Comparison of ENCODE assay signal across 17 cellular contexts in genomic region chr5:78959767-78960166, GRCh38.
"Had no signal": no experiment of that assay in that cellular context is flagged by ENCODE, and none has a peak within 500 bp of the region (broad histone marks: within the 10 kb centered on the region; RNA-seq: fewer than 3 reads in every experiment).

No MANE protein-coding gene starts in this region.

- H3K4me1 Mint-ChIP-seq: immature natural killer cell; stimulated activated effector memory CD8-positive, alpha-beta T cell treated with anti-CD3 and anti-CD28 coated beads, Interleukin-12 subunit alpha, Interleukin-12 subunit beta, amount 100 ng/mL, for 72 hours had no signal

- H3K9me3 Mint-ChIP-seq: dendritic cell treated with granulocyte-macrophage colony-stimulating factor and Interleukin-4, amounts not matched to agents 40 ng/mL and 50 ng/mL, for 4 days; effector memory CD8-positive, alpha-beta T cell; immature natural killer cell; naive thymus-derived CD8-positive, alpha-beta T cell; stimulated activated effector memory CD8-positive, alpha-beta T cell treated with anti-CD3 and anti-CD28 coated beads, Interleukin-12 subunit alpha, Interleukin-12 subunit beta, amount 100 ng/mL, for 72 hours had no signal

- H3K4me3 Mint-ChIP-seq: dendritic cell treated with granulocyte-macrophage colony-stimulating factor and Interleukin-4, amounts not matched to agents 40 ng/mL and 50 ng/mL, for 4 days; effector memory CD8-positive, alpha-beta T cell; immature natural killer cell; naive thymus-derived CD8-positive, alpha-beta T cell; stimulated activated effector memory CD8-positive, alpha-beta T cell treated with anti-CD3 and anti-CD28 coated beads, Interleukin-12 subunit alpha, Interleukin-12 subunit beta, amount 100 ng/mL, for 72 hours had no signal

- H3K27me3 Mint-ChIP-seq: dendritic cell treated with granulocyte-macrophage colony-stimulating factor and Interleukin-4, amounts not matched to agents 40 ng/mL and 50 ng/mL, for 4 days; effector memory CD8-positive, alpha-beta T cell; naive thymus-derived CD8-positive, alpha-beta T cell; progenitor cell of endocrine pancreas had no signal

- H3K27ac Mint-ChIP-seq: immature natural killer cell; naive thymus-derived CD8-positive, alpha-beta T cell; stimulated activated effector memory CD8-positive, alpha-beta T cell treated with anti-CD3 and anti-CD28 coated beads, Interleukin-12 subunit alpha, Interleukin-12 subunit beta, amount 100 ng/mL, for 72 hours had no signal

- DNase-seq: effector memory CD8-positive, alpha-beta T cell; esophagus squamous epithelium; foreskin fibroblast; immature natural killer cell; left colon; naive thymus-derived CD8-positive, alpha-beta T cell; occipital lobe; pancreas; right cardiac atrium; stimulated activated CD4-positive, alpha-beta T cell treated with anti-CD3 and anti-CD28 coated beads, Interleukin-4, amount 100 ng/mL, for 1 hour; stimulated activated CD8-positive, alpha-beta memory T cell treated with anti-CD3 and anti-CD28 coated beads, Interleukin-4, amount 100 ng/mL, for 48 hours; stimulated activated naive CD8-positive, alpha-beta T cell treated with anti-CD3 and anti-CD28 coated beads, Interleukin-15, Interleukin-2, amounts not matched to agents 100 U/mL and 50 U/mL, for 24 hours; upper lobe of right lung had no signal

- ATAC-seq: effector memory CD8-positive, alpha-beta T cell; gastroesophageal sphincter; naive thymus-derived CD8-positive, alpha-beta T cell; pancreas; right cardiac atrium; stimulated activated effector memory CD8-positive, alpha-beta T cell treated with anti-CD3 and anti-CD28 coated beads, Interleukin-12 subunit alpha, Interleukin-12 subunit beta, amount 100 ng/mL, for 72 hours; stimulated activated naive CD8-positive, alpha-beta T cell treated with anti-CD3 and anti-CD28 coated beads, Interleukin-15, Interleukin-2, amounts not matched to agents 100 U/mL and 50 U/mL, for 24 hours; upper lobe of right lung had no signal
